23 cellular contexts compared by ENCODE assay signal in the genomic region with DNA sequence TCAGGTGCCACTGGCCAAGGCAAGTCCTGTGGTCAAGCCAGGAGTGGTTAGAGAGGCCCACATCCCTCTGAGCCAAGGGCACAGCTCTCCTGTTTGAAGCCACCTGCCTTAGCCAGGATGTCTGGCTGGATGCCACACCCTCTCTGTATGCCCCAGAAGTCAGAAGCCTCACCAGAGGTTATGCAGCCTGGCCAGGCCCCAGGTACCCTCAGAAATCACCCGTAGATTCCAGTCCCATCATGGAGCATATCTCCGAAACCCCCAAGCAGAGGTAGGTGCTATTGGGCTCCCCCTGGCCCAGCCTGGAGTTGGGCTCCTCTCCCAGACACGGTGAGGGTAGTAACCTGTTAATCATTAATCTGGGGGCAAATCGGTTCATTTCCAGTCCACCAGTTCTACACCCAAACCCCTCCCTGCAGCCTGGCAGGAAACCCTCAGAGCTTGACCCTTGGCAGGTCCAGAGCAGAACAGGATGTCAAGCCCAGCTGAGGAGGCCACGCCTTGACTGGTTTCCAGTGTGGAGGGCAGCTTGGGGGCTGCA.
A peak's percentile ranks its signal among the peaks of the same experiment; 100 is the strongest.
DNase-seq lines count a peak whose midpoint lies in the region; ATAC-seq, FAIRE-seq and TF ChIP-seq lines count a peak whose summit lies in the region.
"Had no signal": no experiment of that assay in that cellular context is flagged by ENCODE, and none has a peak within 500 bp of the region (broad histone marks: within the 10 kb centered on the region; RNA-seq: fewer than 3 reads in every experiment).

No MANE protein-coding gene starts in this region.

- no peak overlapping the region for H3K4me3 ChIP-seq in Caco-2 (ENCODE audit: low read depth, low read length)
- no peak overlapping the region for H3K4me3 ChIP-seq in kidney (ENCODE audit: low read length in 2 of 2)
- H3K4me3 ChIP-seq in pancreas, result no peak overlapping the region
- H3K4me3 ChIP-seq: K562 had no signal

- FAIRE-seq in kidney (lab: Jason Lieb, UNC) (no peak), pancreas (lab: Jason Lieb, UNC) (no peak)
- FAIRE-seq: K562 had no signal

- peaks cover 36% of the 10 kb centered on the region for H3K9me3 ChIP-seq in Caco-2
- peaks cover 0 to 8% of the 10 kb centered on the region in 2 donors for H3K9me3 ChIP-seq in kidney (ENCODE audit: control insufficient read depth in 1 of 2, low read length in 2 of 2)
- no peaks in the 10 kb centered on the region for H3K9me3 ChIP-seq in pancreas
- H3K9me3 ChIP-seq: SK-N-SH had no signal

- H3K27me3 ChIP-seq in Caco-2 (replicated peaks; ENCODE audit: control insufficient read depth, insufficient read depth, low read length) (no peaks in the 10 kb centered on the region), pancreas (no peaks in the 10 kb centered on the region)

- no peak overlapping the region for H3K4me3 Mint-ChIP-seq in Caco-2 (ENCODE audit: unreplicated experiment)
- H3K4me3 Mint-ChIP-seq: naive thymus-derived CD4-positive, alpha-beta T cell; WTC11 had no signal

- no TSS peak for BruUV-seq in Caco-2 (replicated peaks; lab: Mats Ljungman, UMichigan)

- intact Hi-C loops in Caco-2 (cut with micrococcal nuclease; ENCODE audit: unreplicated experiment) (no loop called here), kidney (cut with DNase I) (no loop called here), pancreas (cut with DNase I) (loop anchor here in 1 of 3 donors (10.0 kb wide), 1 partner anchor 454 kb away; the partner anchor contains the start of gene NOS2)

- no peaks in the 10 kb centered on the region for H3K36me3 Mint-ChIP-seq in Caco-2 (ENCODE audit: insufficient read depth, unreplicated experiment)

- POLR2A ChIA-PET in Caco-2 (lab: Charles Lee), result no interaction called here

- H3K9ac ChIP-seq in kidney (ENCODE audit: low read length in 2 of 2), result no peak overlapping the region
- H3K9ac ChIP-seq: SK-N-SH had no signal

- H3K27ac ChIP-seq in kidney (ENCODE audit: low read depth in 2 of 2, low read length in 2 of 2) (peak overlapping the region; percentile 41 to 67), pancreas (peak overlapping the region in 3 of 4 donors; percentile 26 to 48 (median 26))
- H3K27ac ChIP-seq: C4-2B had no signal

- H3K4me1 ChIP-seq in Caco-2 (peaks cover 5% of the 10 kb centered on the region), kidney (ENCODE audit: control insufficient read depth in 1 of 2, insufficient read depth in 1 of 2, low read depth in 1 of 2, low read length in 2 of 2) (peaks cover 15 to 17% of the 10 kb centered on the region in 2 donors), pancreas (peaks cover 0 to 13% (median 12%) of the 10 kb centered on the region in 3 donors)

- no peak overlapping the region for H3K27ac Mint-ChIP-seq in Caco-2 (ENCODE audit: unreplicated experiment)
- H3K27ac Mint-ChIP-seq: WTC11 had no signal

- no peaks in the 10 kb centered on the region for H3K4me1 Mint-ChIP-seq in Caco-2 (ENCODE audit: low read depth, unreplicated experiment)
- H3K4me1 Mint-ChIP-seq: naive thymus-derived CD4-positive, alpha-beta T cell; WTC11 had no signal

- H3K36me3 ChIP-seq in Caco-2 (ENCODE audit: control insufficient read depth, insufficient read depth, low read length) (no peaks in the 10 kb centered on the region), kidney (ENCODE audit: control insufficient read depth in 1 of 2, insufficient read depth in 2 of 2, low read length in 2 of 2) (no peaks in the 10 kb centered on the region), pancreas (no peaks in the 10 kb centered on the region)

- peaks cover 37% of the 10 kb centered on the region for H3K9me3 Mint-ChIP-seq in Caco-2 (ENCODE audit: unreplicated experiment)

- peak; percentile 85 to 95 (median 91) for ATAC-seq in pancreas
- ATAC-seq: HCT116; K562; naive thymus-derived CD4-positive, alpha-beta T cell; WTC11 had no signal

- DNase-seq in Caco-2, result peak; percentile 55 to 64
- DNase-seq in LoVo (ENCODE audit: low spot score), result peak; percentile 1
- peak; percentile 90 for DNase-seq in kidney
- DNase-seq in pancreas, result peak in 5 of 6 donors; percentile 57 to 82 (median 72)
- DNase-seq in effector CD8-positive, alpha-beta T cell (lab: John Stamatoyannopoulos, UW), result no peak
- no peak for DNase-seq in UCSD-AML1 (lab: John Stamatoyannopoulos, UW; ENCODE audit: unreplicated experiment)
- no peak for DNase-seq in SHP77 treated with DMSO at 0.1 percent for 48 hours (lab: John Stamatoyannopoulos, UW)
- DNase-seq: activated CD4-positive, alpha-beta T cell treated with anti-CD3 and anti-CD28 coated beads, Interleukin-2, amount 50 U/mL, for 1 hour; activated T-cell treated with anti-CD3 and anti-CD28 coated beads, Interleukin-2, amount 50 U/mL, for 48 hours; naive thymus-derived CD4-positive, alpha-beta T cell; NCI-H1417 treated with DMSO at 0.1 percent for 48 hours; NCI-H2081; NCI-H226; NCI-H748 treated with DMSO at 0.1 percent for 48 hours; nucleus accumbens; RPMI8226; SK-N-SH; stimulated activated CD4-positive, alpha-beta T cell treated with anti-CD3 and anti-CD28 coated beads, Interleukin-2, amount 100 ng/mL, for 48 hours; trophoblast cell had no signal

- H3K27me3 Mint-ChIP-seq in Caco-2 (ENCODE audit: insufficient read depth, unreplicated experiment), result no peaks in the 10 kb centered on the region

- CTCF ChIA-PET in Caco-2 (lab: Charles Lee), result no interaction called here

- WGBS in pancreas, 2 donors, result 18 to 33% methylated on average over 5 of the region's 5 CpGs

- TF ChIP-seq CTCF in Caco-2 (IDR thresholded peaks at IDR 0.05; ENCODE audit: insufficient read depth in 1 of 2, low read depth in 1 of 2, low read length in 1 of 2, severe bottlenecking in 1 of 2, unreplicated experiment in 1 of 2) (no peak), kidney (IDR thresholded peaks at IDR 0.05; ENCODE audit: borderline replicate concordance, extremely low read depth, insufficient read depth) (no peak), pancreas (IDR thresholded peaks at IDR 0.05) (no peak)

Comparison
In these comparisons a context has a peak if more than half of its experiments do, and no peak if none do; other contexts are left out.
1. DNase-seq: peak in Caco-2 (2 of 2), LoVo (single experiment), kidney (single experiment) and pancreas (5 of 6); none in effector CD8-positive, alpha-beta T cell (single experiment), UCSD-AML1 (single experiment) and SHP77 treated with DMSO at 0.1 percent for 48 hours (single experiment).